In genomic region chr3:73068419-73068818, GRCh38 we compare ENCODE assay signal across 24 cellular contexts.
"Had no signal": no experiment of that assay in that cellular context is flagged by ENCODE, and none has a peak within 500 bp of the region (broad histone marks: within the 10 kb centered on the region; RNA-seq: fewer than 3 reads in every experiment).

No MANE protein-coding gene starts in this region.

- H3K4me1 ChIP-seq: adrenal gland, body of pancreas had no signal

- H3K27me3 ChIP-seq: adrenal gland, body of pancreas, MG63, SJSA1 had no signal

- ATAC-seq: activated CD4-positive, CD25-positive, alpha-beta regulatory T cell treated with anti-CD3 and anti-CD28 coated beads, Interleukin-2, amount 50 U/mL, for 24 hours; activated CD8-positive, alpha-beta T cell treated with anti-CD3 and anti-CD28 coated beads for 36 hours; activated T-cell treated with anti-CD3 and anti-CD28 coated beads, Interleukin-2, amount 50 U/mL, for 72 hours; body of pancreas; SK-N-SH treated with all-trans-retinoic acid at 6 μM for 48 hours had no signal

- H3K9me3 ChIP-seq: adrenal gland, body of pancreas, MG63, SJSA1 had no signal

- H3K4me3 ChIP-seq: adrenal gland, body of pancreas, MG63, SJSA1 had no signal

- H3K27ac ChIP-seq: adrenal gland, body of pancreas, SJSA1 had no signal

- DNase-seq: activated CD4-positive, alpha-beta T cell treated with anti-CD3 and anti-CD28 coated beads for 4 hours; activated CD8-positive, alpha-beta memory T cell treated with anti-CD3 and anti-CD28 coated beads, Interleukin-2, amount 50 U/mL, for 4 hours; activated CD8-positive, alpha-beta T cell treated with anti-CD3 and anti-CD28 coated beads for 36 hours; activated gamma-delta T cell treated with Interleukin-2 at 50 U/mL for 16 hours; activated naive CD4-positive, alpha-beta T cell treated with anti-CD3 and anti-CD28 coated beads, Interleukin-2, amount 10 ng/mL, durations not matched to agents 7 days and 5 days; activated naive CD8-positive, alpha-beta T cell treated with anti-CD3 and anti-CD28 coated beads for 36 hours; activated T-cell treated with anti-CD3 and anti-CD28 coated beads, Interleukin-2, amount 50 U/mL, for 72 hours; adrenal gland; aorta; body of pancreas; MG63; MV-4-11; NCI-H1092 treated with DMSO at 0.1 percent for 48 hours; NCI-H1436; NCI-H1694 treated with DMSO at 0.1 percent for 48 hours; NCI-H2029 treated with DMSO at 0.1 percent for 48 hours; NCI-H345; NCI-H510A; NCI-H526 treated with DMSO at 0.1 percent for 48 hours; NCI-H82; SW 1271 had no signal
